In the genomic region with DNA sequence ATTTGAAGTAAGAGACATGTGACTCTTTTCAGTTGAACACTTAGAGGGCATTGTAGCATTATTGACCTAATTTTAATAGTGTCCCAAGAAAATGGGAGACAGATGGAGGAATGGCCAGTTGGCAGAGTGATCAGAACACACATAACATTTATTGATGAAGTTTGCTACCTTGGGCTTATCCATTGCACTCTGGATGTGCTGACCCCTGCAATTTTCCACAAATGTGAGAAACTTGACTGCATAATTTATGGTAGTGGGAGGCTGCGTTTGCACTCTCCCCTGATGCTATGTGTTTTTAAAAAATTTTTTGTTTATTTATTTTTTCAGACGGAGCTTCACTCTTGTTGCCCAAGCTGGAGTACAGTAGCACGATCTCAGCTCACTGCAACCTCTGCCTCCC, we compare ENCODE assay signal across 24 cellular contexts.
"Had no signal": no experiment of that assay in that cellular context is flagged by ENCODE, and none has a peak within 500 bp of the region (broad histone marks: within the 10 kb centered on the region; RNA-seq: fewer than 3 reads in every experiment).

No MANE protein-coding gene starts in this region.

- H3K27ac Mint-ChIP-seq: IgD-negative memory B cell had no signal

- H3K27me3 Mint-ChIP-seq: IgD-negative memory B cell had no signal

- H3K4me3 Mint-ChIP-seq: IgD-negative memory B cell had no signal

- ATAC-seq: K562, Panc1, PC-3 had no signal

- H3K9me2 ChIP-seq: SK-N-SH had no signal

- H3K9me3 ChIP-seq: SK-N-SH had no signal

- H3K27ac ChIP-seq: HL-60, KMS-11, RWPE1 had no signal

- H3K4me3 ChIP-seq: K562 had no signal

- H3K9me3 Mint-ChIP-seq: IgD-negative memory B cell had no signal

- DNase-seq: Kasumi-1, MV-4-11, NCI-H1048, NCI-H1105, NCI-H1417, NCI-H1436 treated with DMSO at 0.1 percent for 48 hours, NCI-H1694 treated with DMSO at 0.1 percent for 48 hours, NCI-H1930, NCI-H2081, NCI-H2107, NCI-H2227 treated with DMSO at 0.1 percent for 48 hours, NCI-H524 treated with DMSO at 0.1 percent for 48 hours, NCI-H69, NCI-H774, PC-3, SHP77, SK-N-SH, SW 1271 had no signal

- H3K4me2 ChIP-seq: KMS-11, SK-N-SH had no signal
